2 cellular contexts compared by ENCODE assay signal in the genomic region with DNA sequence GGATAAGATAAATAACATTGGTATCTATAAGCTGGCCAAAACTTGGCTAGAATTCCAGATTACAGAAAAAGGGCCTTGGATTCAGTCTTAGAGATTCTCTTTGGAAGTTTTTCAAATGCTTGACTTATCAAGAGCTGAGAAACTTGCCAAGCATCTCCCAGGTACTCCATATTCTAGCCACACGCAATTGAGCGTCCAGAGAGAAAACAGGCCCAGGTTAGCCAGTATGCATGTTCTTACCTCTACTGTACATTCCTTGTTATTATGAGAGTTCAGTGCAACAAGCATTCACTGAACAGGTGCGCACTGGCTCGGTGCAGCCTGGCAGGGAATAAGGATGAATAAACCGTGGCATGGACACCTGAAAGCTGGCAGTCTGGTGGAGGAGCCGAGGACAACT.
TF ChIP-seq lines count a peak whose summit lies in the region.

No MANE protein-coding gene starts in this region.

TF ChIP-seq in IMR-90, 13 proteins besides CTCF, POLR2A, EP300 and RAD21:
- TF ChIP-seq, protein P1, sequence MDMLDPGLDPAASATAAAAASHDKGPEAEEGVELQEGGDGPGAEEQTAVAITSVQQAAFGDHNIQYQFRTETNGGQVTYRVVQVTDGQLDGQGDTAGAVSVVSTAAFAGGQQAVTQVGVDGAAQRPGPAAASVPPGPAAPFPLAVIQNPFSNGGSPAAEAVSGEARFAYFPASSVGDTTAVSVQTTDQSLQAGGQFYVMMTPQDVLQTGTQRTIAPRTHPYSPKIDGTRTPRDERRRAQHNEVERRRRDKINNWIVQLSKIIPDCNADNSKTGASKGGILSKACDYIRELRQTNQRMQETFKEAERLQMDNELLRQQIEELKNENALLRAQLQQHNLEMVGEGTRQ (IDR thresholded peaks at IDR 0.05; ENCODE audit: low read depth, low read length), result no peak
- no peak for TF ChIP-seq RFX5 (IDR thresholded peaks at IDR 0.05; ENCODE audit: low read depth, low read length)
- TF ChIP-seq NFE2L2 (IDR thresholded peaks at IDR 0.05; ENCODE audit: low read depth, low read length), result no peak
- TF ChIP-seq RCOR1 (IDR thresholded peaks at IDR 0.05; ENCODE audit: insufficient replicate concordance, low read length), result no peak
- no peak for TF ChIP-seq CEBPB (IDR thresholded peaks at IDR 0.05; ENCODE audit: low read depth, low read length)
- no peak for TF ChIP-seq MXI1 (IDR thresholded peaks at IDR 0.05; ENCODE audit: borderline replicate concordance, low read depth, low read length)
- TF ChIP-seq MAZ (IDR thresholded peaks at IDR 0.05; ENCODE audit: borderline replicate concordance, low read depth, low read length), result no peak
- TF ChIP-seq CHD1 (IDR thresholded peaks at IDR 0.05; ENCODE audit: low read depth, low read length), result no peak
- no peak for TF ChIP-seq MAFK (IDR thresholded peaks at IDR 0.05; ENCODE audit: low read depth, low read length)
- TF ChIP-seq SMC3 (IDR thresholded peaks at IDR 0.05; ENCODE audit: low read depth, low read length), result no peak
- TF ChIP-seq BHLHE40 (IDR thresholded peaks at IDR 0.05; ENCODE audit: low read depth, low read length), result no peak
- TF ChIP-seq, protein P2, sequence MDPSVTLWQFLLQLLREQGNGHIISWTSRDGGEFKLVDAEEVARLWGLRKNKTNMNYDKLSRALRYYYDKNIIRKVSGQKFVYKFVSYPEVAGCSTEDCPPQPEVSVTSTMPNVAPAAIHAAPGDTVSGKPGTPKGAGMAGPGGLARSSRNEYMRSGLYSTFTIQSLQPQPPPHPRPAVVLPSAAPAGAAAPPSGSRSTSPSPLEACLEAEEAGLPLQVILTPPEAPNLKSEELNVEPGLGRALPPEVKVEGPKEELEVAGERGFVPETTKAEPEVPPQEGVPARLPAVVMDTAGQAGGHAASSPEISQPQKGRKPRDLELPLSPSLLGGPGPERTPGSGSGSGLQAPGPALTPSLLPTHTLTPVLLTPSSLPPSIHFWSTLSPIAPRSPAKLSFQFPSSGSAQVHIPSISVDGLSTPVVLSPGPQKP (IDR thresholded peaks at IDR 0.05; ENCODE audit: borderline replicate concordance, low read depth, low read length), result no peak
- no peak for TF ChIP-seq FOS (IDR thresholded peaks at IDR 0.05; ENCODE audit: low read depth, low read length)

TF ChIP-seq in endothelial cell of umbilical vein, 7 proteins besides CTCF, POLR2A, EP300 and RAD21:
- TF ChIP-seq EZH2 (IDR thresholded peaks at IDR 0.05; ENCODE audit: borderline replicate concordance, low read depth, low read length, severe bottlenecking), result no peak
